21 cellular contexts compared by ENCODE assay signal in the genomic region with DNA sequence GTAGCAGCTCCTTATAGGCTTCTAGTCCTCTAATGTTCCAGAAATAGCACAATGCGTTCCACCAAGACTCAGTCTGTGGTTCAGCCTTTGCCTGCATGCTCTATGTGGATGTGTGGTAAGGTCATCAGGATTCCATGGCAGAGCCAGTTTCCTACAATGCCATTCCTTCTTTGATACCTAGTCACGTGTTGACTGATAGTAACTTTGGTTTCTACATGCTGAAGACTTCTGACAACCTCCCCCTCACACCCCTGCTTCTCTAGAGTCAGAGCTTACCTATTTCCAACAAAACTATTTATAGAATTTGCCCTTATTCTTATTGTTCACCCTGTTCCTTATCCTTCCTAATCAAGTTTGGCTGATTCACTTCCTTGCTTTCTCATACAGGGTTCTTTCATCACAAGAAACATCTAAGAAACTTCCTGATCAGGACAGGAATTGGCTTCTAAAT.
DNase-seq lines count a peak whose midpoint lies in the region; ATAC-seq and TF ChIP-seq lines count a peak whose summit lies in the region.
"Had no signal": no experiment of that assay in that cellular context is flagged by ENCODE, and none has a peak within 500 bp of the region (broad histone marks: within the 10 kb centered on the region; RNA-seq: fewer than 3 reads in every experiment).

No MANE protein-coding gene starts in this region.

- no peaks in the 10 kb centered on the region for H3K36me3 Mint-ChIP-seq in activated naive CD4-positive, alpha-beta T cell treated with anti-CD3 and anti-CD28 coated beads, Interleukin-2, amount 50 U/mL, for 24 hours
- H3K36me3 Mint-ChIP-seq in mesothelial cell of epicardium: no peaks in the 10 kb centered on the region

- CTCF ChIA-PET in PC-9 (lab: Charles Lee): no interaction called here

- no peak for DNase-seq in activated naive CD4-positive, alpha-beta T cell treated with anti-CD3 and anti-CD28 coated beads, Interleukin-2, amount 50 U/mL, for 16 hours
- DNase-seq in PC-9: peak in 1 of 2 experiments; percentile 73
- peak; percentile 84 for DNase-seq in dermis blood vessel endothelial cell
- no peak for DNase-seq in psoas muscle
- DNase-seq in mesothelial cell of epicardium (ENCODE audit: low spot score in 2 of 2, unreplicated experiment in 2 of 2): no peak
- DNase-seq: activated CD4-positive, alpha-beta T cell treated with anti-CD3 and anti-CD28 coated beads for 36 hours; activated naive CD4-positive, alpha-beta T cell treated with anti-CD3 and anti-CD28 coated beads for 36 hours; body of pancreas; mucosa of descending colon; NCI-H1694; NCI-H2227 treated with DMSO at 0.1 percent for 48 hours; Peyer's patch; retina; stimulated activated CD4-positive, alpha-beta T cell treated with anti-CD3 and anti-CD28 coated beads, Interleukin-12 subunit alpha, Interleukin-12 subunit beta, amount 100 ng/mL, for 4 hours had no signal

- H3K4me1 ChIP-seq in PC-9 (replicated peaks; ENCODE audit: insufficient read depth) (peaks cover 27% of the 10 kb centered on the region), psoas muscle (peaks cover 2% of the 10 kb centered on the region)
- H3K4me1 ChIP-seq: HAP-1, Peyer's patch had no signal

- intact Hi-C loops in PC-9 (cut with micrococcal nuclease; ENCODE audit: unreplicated experiment) (loop anchor here (10.0 kb wide), 1 partner anchor 400 kb away; no protein-coding TSS in a partner anchor), psoas muscle (cut with DNase I) (loop anchor here in 1 of 2 donors (10.0 kb wide), 1 partner anchor 780 kb away; no protein-coding TSS in a partner anchor)

- 46 to 77% (median 65%) methylated on average over 2 of the region's 2 CpGs for WGBS in psoas muscle, 3 donors

- H3K4me3 ChIP-seq in PC-9: no peak overlapping the region
- H3K4me3 ChIP-seq in psoas muscle: no peak overlapping the region
- H3K4me3 ChIP-seq: body of pancreas, HAP-1, mucosa of descending colon, Peyer's patch had no signal

- no peaks in the 10 kb centered on the region for H3K9me3 ChIP-seq in PC-9 (ENCODE audit: insufficient read depth, low read depth)
- no peaks in the 10 kb centered on the region for H3K9me3 ChIP-seq in psoas muscle
- H3K9me3 ChIP-seq: body of pancreas, HAP-1, mucosa of descending colon, Peyer's patch had no signal

- no peaks in the 10 kb centered on the region for H3K9me3 Mint-ChIP-seq in activated naive CD4-positive, alpha-beta T cell treated with anti-CD3 and anti-CD28 coated beads, Interleukin-2, amount 50 U/mL, for 24 hours
- H3K9me3 Mint-ChIP-seq in mesothelial cell of epicardium: peaks cover 12% of the 10 kb centered on the region
- H3K9me3 Mint-ChIP-seq: activated naive CD4-positive, alpha-beta T cell treated with anti-CD3 and anti-CD28 coated beads for 36 hours; dendritic cell treated with granulocyte-macrophage colony-stimulating factor and Interleukin-4, amounts not matched to agents 40 ng/mL and 50 ng/mL, for 4 days had no signal

- H3K27ac ChIP-seq in PC-9: peak overlapping the region; percentile 43
- no peak overlapping the region for H3K27ac ChIP-seq in psoas muscle
- H3K27ac ChIP-seq: body of pancreas, C4-2B, Peyer's patch had no signal

- H3K9me2 ChIP-seq in PC-9 (ENCODE audit: insufficient read depth): no peaks in the 10 kb centered on the region

- H3K36me3 ChIP-seq in PC-9 (ENCODE audit: low read depth): no peaks in the 10 kb centered on the region
- H3K36me3 ChIP-seq in psoas muscle (ENCODE audit: insufficient read depth in 1 of 2, low read depth in 1 of 2): no peaks in the 10 kb centered on the region
- H3K36me3 ChIP-seq: HAP-1, Peyer's patch had no signal

- H3K4me2 ChIP-seq in PC-9: no peak overlapping the region

- peaks cover 8% of the 10 kb centered on the region; the same call in 1 of the 2 replicates for H3F3A ChIP-seq in PC-9 (ENCODE audit: insufficient read depth, low read depth)

- H4K20me1 ChIP-seq in PC-9 (ENCODE audit: insufficient read depth): no peaks in the 10 kb centered on the region

- H3K79me2 ChIP-seq in PC-9 (ENCODE audit: low read depth): no peaks in the 10 kb centered on the region

- ATAC-seq in psoas muscle: peak in 3 of 4 donors; percentile 26 to 66 (median 44)
- no peak for ATAC-seq in GM18511 (IDR thresholded peaks at IDR 0.05; ENCODE audit: unreplicated experiment)
- ATAC-seq in HG03342 (IDR thresholded peaks at IDR 0.05; ENCODE audit: unreplicated experiment): no peak
- ATAC-seq: activated CD4-positive, alpha-beta T cell treated with anti-CD3 and anti-CD28 coated beads for 36 hours; body of pancreas; left lobe of liver; mucosa of descending colon had no signal

- no TSS peak for BruUV-seq in PC-9 (replicated peaks; lab: Mats Ljungman, UMichigan)

- TF ChIP-seq CTCF in PC-9 (conservative IDR thresholded peaks at IDR 0.05) (no peak), psoas muscle (IDR thresholded peaks at IDR 0.05) (no peak), mesothelial cell of epicardium (IDR thresholded peaks at IDR 0.05; ENCODE audit: unreplicated experiment) (no peak)

- H3K27me3 ChIP-seq in PC-9 (ENCODE audit: insufficient read depth, low read depth) (no peaks in the 10 kb centered on the region), psoas muscle (ENCODE audit: insufficient read depth in 3 of 3, low read length in 2 of 3) (peaks cover 0 to 3% (median 0%) of the 10 kb centered on the region in 3 donors)
- H3K27me3 ChIP-seq: body of pancreas, Peyer's patch had no signal

- H3K27me3 Mint-ChIP-seq in activated naive CD4-positive, alpha-beta T cell treated with anti-CD3 and anti-CD28 coated beads, Interleukin-2, amount 50 U/mL, for 24 hours: no peaks in the 10 kb centered on the region
- H3K27me3 Mint-ChIP-seq in mesothelial cell of epicardium (ENCODE audit: low read depth): peaks cover 6% of the 10 kb centered on the region
- H3K27me3 Mint-ChIP-seq: activated CD4-positive, alpha-beta T cell treated with anti-CD3 and anti-CD28 coated beads for 36 hours; dendritic cell treated with granulocyte-macrophage colony-stimulating factor and Interleukin-4, amounts not matched to agents 40 ng/mL and 50 ng/mL, for 4 days had no signal

- POLR2A ChIA-PET in PC-9 (lab: Charles Lee; ENCODE audit: unreplicated experiment): no interaction called here

- peak overlapping the region; percentile 4 for H3K27ac Mint-ChIP-seq in activated naive CD4-positive, alpha-beta T cell treated with anti-CD3 and anti-CD28 coated beads, Interleukin-2, amount 50 U/mL, for 24 hours
- no peak overlapping the region for H3K27ac Mint-ChIP-seq in mesothelial cell of epicardium
- H3K27ac Mint-ChIP-seq: activated CD4-positive, alpha-beta T cell treated with anti-CD3 and anti-CD28 coated beads for 36 hours; activated naive CD4-positive, alpha-beta T cell treated with anti-CD3 and anti-CD28 coated beads for 36 hours; dendritic cell treated with granulocyte-macrophage colony-stimulating factor and Interleukin-4, amounts not matched to agents 40 ng/mL and 50 ng/mL, for 4 days had no signal

- H3K4me3 Mint-ChIP-seq in activated naive CD4-positive, alpha-beta T cell treated with anti-CD3 and anti-CD28 coated beads, Interleukin-2, amount 50 U/mL, for 24 hours: no peak overlapping the region
- H3K4me3 Mint-ChIP-seq in mesothelial cell of epicardium: no peak overlapping the region
- H3K4me3 Mint-ChIP-seq: activated CD4-positive, alpha-beta T cell treated with anti-CD3 and anti-CD28 coated beads for 36 hours; activated naive CD4-positive, alpha-beta T cell treated with anti-CD3 and anti-CD28 coated beads for 36 hours; dendritic cell treated with granulocyte-macrophage colony-stimulating factor and Interleukin-4, amounts not matched to agents 40 ng/mL and 50 ng/mL, for 4 days had no signal

- no peak overlapping the region for H2AFZ ChIP-seq in PC-9

- H3K4me1 Mint-ChIP-seq in activated naive CD4-positive, alpha-beta T cell treated with anti-CD3 and anti-CD28 coated beads, Interleukin-2, amount 50 U/mL, for 24 hours: peaks cover 58% of the 10 kb centered on the region
- H3K4me1 Mint-ChIP-seq in mesothelial cell of epicardium: peaks cover 4% of the 10 kb centered on the region

Comparison
In these comparisons a context has a peak if more than half of its experiments do, and no peak if none do; other contexts are left out.
1. ATAC-seq: peak in psoas muscle (3 of 4); none in GM18511 (single experiment) and HG03342 (single experiment).